Comparison of ENCODE assay signal across 8 cellular contexts in genomic region chr6:12233693-12234551, GRCh38. TPM values are rescaled to one million over a fixed set of nuclear protein-coding genes. Genes with fewer than 3 reads are reported as not detected.
DNase-seq lines count a peak whose midpoint lies in the region; ATAC-seq and TF ChIP-seq lines count a peak whose summit lies in the region.

No MANE protein-coding gene starts in this region.

- no peaks in the 10 kb centered on the region for H3K27me3 ChIP-seq in thyroid gland

- CTCF ChIA-PET in HEK293 (lab: Yijun Ruan, JAX) = interaction anchor here (0.5 to 2.7 kb wide), 47 partner anchors 12 to 1676 kb away, joined by 3 to 38 read pairs (median 4); partner anchors contain the start of gene EDN1

- no peaks in the 10 kb centered on the region for H3K36me3 ChIP-seq in HEK293 (ENCODE audit: control insufficient read depth in 2 of 2, insufficient read depth in 1 of 2, low read length in 2 of 2)
- no peaks in the 10 kb centered on the region for H3K36me3 ChIP-seq in mucosa of descending colon (ENCODE audit: low read depth)
- no peaks in the 10 kb centered on the region for H3K36me3 ChIP-seq in thyroid gland

- H3K4me1 Mint-ChIP-seq in endothelial cell (ENCODE audit: unreplicated experiment) = peaks cover 15% of the 10 kb centered on the region

- no peaks in the 10 kb centered on the region for H3K36me3 Mint-ChIP-seq in endothelial cell (ENCODE audit: low read depth, unreplicated experiment)

- no peaks in the 10 kb centered on the region for H3K9me3 Mint-ChIP-seq in endothelial cell (ENCODE audit: unreplicated experiment)

- H3K4me3 ChIP-seq in HEK293 (ENCODE audit: low read depth, low read length) = no peak overlapping the region
- H3K4me3 ChIP-seq in mucosa of descending colon = no peak overlapping the region
- no peak overlapping the region for H3K4me3 ChIP-seq in thyroid gland (replicated peaks in 1 of 3)

- H3K27ac Mint-ChIP-seq in endothelial cell (ENCODE audit: unreplicated experiment) = no peak overlapping the region

- POLR2A ChIA-PET in HEK293 (lab: Yijun Ruan, JAX) = interaction anchor here (1.0 kb wide), 1 partner anchor 56 kb away, joined by 3 read pairs; the partner anchor contains the start of gene EDN1

- H3K4me1 ChIP-seq in HEK293 (ENCODE audit: control insufficient read depth, insufficient read depth, low read length) = no peaks in the 10 kb centered on the region
- peaks cover 16% of the 10 kb centered on the region for H3K4me1 ChIP-seq in mucosa of descending colon (ENCODE audit: low read depth)
- no peaks in the 10 kb centered on the region for H3K4me1 ChIP-seq in thyroid gland

- no peak overlapping the region for H3K4me3 Mint-ChIP-seq in endothelial cell (ENCODE audit: unreplicated experiment)

- 78 to 86% methylated on average over 4 of the region's 4 CpGs for WGBS in thyroid gland, 2 donors

- TF ChIP-seq CTCF in HEK293 (tag by site-specific recombination; IDR thresholded peaks at IDR 0.05) (peak; percentile 80), endothelial cell (IDR thresholded peaks at IDR 0.05; ENCODE audit: unreplicated experiment) (peak; percentile 46), mucosa of descending colon (IDR thresholded peaks at IDR 0.05) (no peak), thyroid gland (IDR thresholded peaks at IDR 0.05) (peak; percentile 51 to 98 (median 84))

- H3K27ac ChIP-seq in HEK293 (ENCODE audit: extremely low read depth, low read depth, low read length) = no peak overlapping the region
- H3K27ac ChIP-seq in thyroid gland = no peak overlapping the region

- H3K27me3 Mint-ChIP-seq in endothelial cell (ENCODE audit: unreplicated experiment) = no peaks in the 10 kb centered on the region

- intact Hi-C loops in mucosa of descending colon (cut with DNase I, micrococcal nuclease) (no loop called here), thyroid gland (cut with DNase I) (loop anchor here (5.0 kb wide), 1 partner anchor 577 kb away; no protein-coding TSS in a partner anchor)

- no peak for TF ChIP-seq POLR2A in thyroid gland (IDR thresholded peaks at IDR 0.05)

- peak; percentile 90 for ATAC-seq in mucosa of descending colon
- ATAC-seq in HG03139 (IDR thresholded peaks at IDR 0.05; ENCODE audit: unreplicated experiment) = no peak

- DNase-seq in DMS153 treated with DMSO at 0.1 percent for 48 hours (lab: John Stamatoyannopoulos, UW; ENCODE audit: unreplicated experiment) = peak; percentile 0
- peak; percentile 79 for DNase-seq in NCI-H226
- peak; percentile 12 for DNase-seq in activated CD4-positive, alpha-beta T cell treated with anti-CD3 and anti-CD28 coated beads, Interleukin-2, amount 50 U/mL, for 1 hour
- peak; percentile 12 for DNase-seq in endothelial cell (ENCODE audit: low spot score)
- peak in 1 of 3 donors; percentile 84 for DNase-seq in mucosa of descending colon
- DNase-seq in thyroid gland = peak; percentile 27 to 34

- H3K9me3 ChIP-seq in HEK293 (ENCODE audit: control insufficient read depth, insufficient read depth, low read depth, low read length) = no peaks in the 10 kb centered on the region
- no peaks in the 10 kb centered on the region for H3K9me3 ChIP-seq in mucosa of descending colon
- no peaks in the 10 kb centered on the region for H3K9me3 ChIP-seq in thyroid gland

TF ChIP-seq in HEK293, 187 proteins besides CTCF, POLR2A, EP300 and RAD21 (continues in another document):
- no peak for TF ChIP-seq ZNF121 (tag by site-specific recombination; IDR thresholded peaks at IDR 0.05)
- no peak for TF ChIP-seq REST (tag by site-specific recombination; IDR thresholded peaks at IDR 0.05)
- TF ChIP-seq BCL6B (tag by site-specific recombination; IDR thresholded peaks at IDR 0.05) = no peak
- TF ChIP-seq ATF2 (tag by site-specific recombination; IDR thresholded peaks at IDR 0.05; ENCODE audit: low read depth) = no peak
- no peak for TF ChIP-seq ZNF26 (tag by site-specific recombination; IDR thresholded peaks at IDR 0.05)

RNA-seq across cellular contexts. Expression of gene EDN1, which starts 56.2 kb away (rescaled TPM):
- total RNA-seq in endothelial cell (ENCODE audit: unreplicated experiment) = 8.3 TPM
- total RNA-seq in mucosa of descending colon = 10 to 100 TPM in 2 of 3 donors, 1 to 10 TPM in 1; 8.4 to 26.5 (median 14.0) TPM
- 1 to 10 TPM; 1.0 to 5.4 (median 3.0) TPM for total RNA-seq in thyroid gland
